In the genomic region with DNA sequence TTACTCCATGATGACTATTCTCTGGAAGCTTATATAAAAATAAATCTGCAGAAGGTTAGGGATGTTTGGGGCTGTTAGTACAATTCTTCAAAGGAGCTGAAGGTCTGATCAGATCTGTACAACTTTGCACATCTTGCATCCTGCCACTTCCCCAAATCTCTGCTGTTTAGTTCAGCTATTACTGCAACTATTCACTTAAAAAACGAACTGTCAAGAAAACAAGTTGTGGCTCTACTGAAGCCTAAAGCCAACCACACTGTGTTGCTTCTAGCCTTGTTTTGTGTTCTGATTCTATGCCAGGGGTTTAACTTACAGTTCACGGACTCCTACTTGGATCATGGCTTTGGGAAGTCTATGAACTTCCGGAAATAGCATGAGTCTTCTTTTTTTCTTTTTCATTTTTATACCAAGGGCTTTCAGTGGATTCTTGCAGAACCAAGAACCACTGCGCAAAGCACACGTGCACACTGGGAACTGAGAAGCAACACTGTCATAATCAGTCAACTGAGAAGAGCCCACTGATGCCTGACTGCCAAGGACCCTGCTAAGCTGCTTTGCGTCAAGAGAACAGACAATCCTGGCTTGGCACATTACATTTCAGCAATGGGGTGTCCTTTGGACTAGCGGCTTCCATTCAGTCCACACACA, we compare ENCODE assay signal across 13 cellular contexts.
DNase-seq lines count a peak whose midpoint lies in the region; ATAC-seq, FAIRE-seq and TF ChIP-seq lines count a peak whose summit lies in the region.
"Had no signal": no experiment of that assay in that cellular context is flagged by ENCODE, and none has a peak within 500 bp of the region (broad histone marks: within the 10 kb centered on the region; RNA-seq: fewer than 3 reads in every experiment).

No MANE protein-coding gene starts in this region.

- H3K9me1 ChIP-seq in K562 (ENCODE audit: control insufficient read depth, insufficient read depth, low read length) = no peaks in the 10 kb centered on the region

- H4K20me1 ChIP-seq in K562 (replicated peaks; ENCODE audit: control insufficient read depth, insufficient read depth, low read length) = no peaks in the 10 kb centered on the region

- H3K9ac ChIP-seq in K562 (ENCODE audit: insufficient read depth in 1 of 2, low read depth in 2 of 2, low read length in 2 of 2) = no peak overlapping the region

- POLR2A ChIA-PET in K562 (lab: Yijun Ruan, JAX) = no interaction called here

- TF ChIP-seq CTCF in K562 (IDR thresholded peaks at IDR 0.05 in 2 of 3, conservative IDR thresholded peaks at IDR 0.05 in 1 of 3; ENCODE audit: insufficient read depth in 2 of 3, low read depth in 1 of 3, low read length in 3 of 3) (no peak), lower lobe of right lung (IDR thresholded peaks at IDR 0.05) (no peak)

- BruUV-seq in K562 (replicated peaks; lab: Mats Ljungman, UMichigan) = no TSS peak

- no peak for FAIRE-seq in K562 (lab: Jason Lieb, UNC)

- intact Hi-C loops in K562 (cut with micrococcal nuclease) (loop anchor here (10.0 kb wide), 1 partner anchor 569 kb away; no protein-coding TSS in a partner anchor), lower lobe of right lung (cut with DNase I) (no loop called here)

- H3K4me1 ChIP-seq in K562 (replicated peaks in 1 of 2; ENCODE audit: control insufficient read depth in 2 of 2, insufficient read depth in 2 of 2, low read length in 2 of 2) = peaks cover 0 to under 1% of the 10 kb centered on the region in 2 experiments; a peak in 1 of 5 replicates
- no peaks in the 10 kb centered on the region for H3K4me1 ChIP-seq in lower lobe of right lung

- H3K36me3 ChIP-seq in K562 (ENCODE audit: control insufficient read depth, insufficient read depth, low read length) = no peaks in the 10 kb centered on the region
- H3K36me3 ChIP-seq in lower lobe of right lung = no peaks in the 10 kb centered on the region

- TF ChIP-seq EP300 in K562 (IDR thresholded peaks at IDR 0.05; ENCODE audit: low read length) = no peak

- no peak overlapping the region for H3K27ac ChIP-seq in K562 (ENCODE audit: extremely low read depth, low read depth, low read length)
- no peak overlapping the region for H3K27ac ChIP-seq in lower lobe of right lung

- no peaks in the 10 kb centered on the region for H3K79me2 ChIP-seq in K562 (ENCODE audit: control insufficient read depth, insufficient read depth, low read length)

- 65% methylated on average over 7 of the region's 7 CpGs for WGBS in K562 (ENCODE audit: insufficient coverage, low coverage, missing lambda C conversion rate)

- H3K4me3 ChIP-seq in K562 = no peak overlapping the region
- no peak overlapping the region for H3K4me3 ChIP-seq in lower lobe of right lung

- in situ Hi-C loops in K562 (cut with MboI) = loop anchor here (10.0 to 25.0 kb wide), 2 partner anchors 417 to 1109 kb away; no protein-coding TSS in a partner anchor

- CTCF ChIA-PET in K562 (lab: Yijun Ruan, JAX; ENCODE audit: low intra/inter-chr PET ratio) = no interaction called here

- no peak for TF ChIP-seq RAD21 in K562 (CRISPR knock-in tag; conservative IDR thresholded peaks at IDR 0.05 in 1 of 2, IDR thresholded peaks at IDR 0.05 in 1 of 2)

- H3K27me3 ChIP-seq in K562 (ENCODE audit: control insufficient read depth in 2 of 2, insufficient read depth in 2 of 2, low read length in 2 of 2) (no peaks in the 10 kb centered on the region), lower lobe of right lung (ENCODE audit: low read depth) (no peaks in the 10 kb centered on the region)

- H3K4me2 ChIP-seq in K562 (ENCODE audit: insufficient read depth, low read length) = no peak overlapping the region

- TF ChIP-seq POLR2A in K562 (conservative IDR thresholded peaks at IDR 0.05) = no peak

- DNase-seq in K562 (ENCODE audit: extremely low read depth in 1 of 4, low spot score in 3 of 4) (no peak), midbrain (lab: John Stamatoyannopoulos, UW) (no peak), lower lobe of right lung (no peak), SKM-1 (lab: John Stamatoyannopoulos, UW; ENCODE audit: unreplicated experiment) (no peak), OCI-M1 (lab: John Stamatoyannopoulos, UW) (no peak)
- DNase-seq: CD8-positive, alpha-beta T cell; glutamatergic neuron; Kasumi-1; NCI-H69; stimulated activated CD8-positive, alpha-beta memory T cell treated with anti-CD3 and anti-CD28 coated beads, Interleukin-4, amount 100 ng/mL, for 48 hours had no signal

- no peak overlapping the region for H2AFZ ChIP-seq in K562 (ENCODE audit: low read depth, low read length)

- H3K9me3 ChIP-seq in K562 (replicated peaks; ENCODE audit: control insufficient read depth, insufficient read depth, low read depth, low read length) = no peaks in the 10 kb centered on the region
- no peaks in the 10 kb centered on the region for H3K9me3 ChIP-seq in lower lobe of right lung

- ATAC-seq in GM18511 (IDR thresholded peaks at IDR 0.05; ENCODE audit: unreplicated experiment) (peak; percentile 93), GM21447 (IDR thresholded peaks at IDR 0.05; ENCODE audit: unreplicated experiment) (peak; percentile 86), HG03097 (IDR thresholded peaks at IDR 0.05; ENCODE audit: low FRiP score, unreplicated experiment) (peak; percentile 82), K562 (no peak), lower lobe of right lung (no peak)
- ATAC-seq: CD8-positive, alpha-beta T cell had no signal

TF ChIP-seq in K562, 482 proteins besides CTCF, POLR2A, EP300 and RAD21:
- TF ChIP-seq TRIM24 (IDR thresholded peaks at IDR 0.05) = no peak
- peak; percentile 40; the same call in 1 of the 2 replicates for TF ChIP-seq SPI1 (IDR thresholded peaks at IDR 0.05; ENCODE audit: borderline replicate concordance, low read depth, low read length)

Comparison
In these comparisons a context has a peak if more than half of its experiments do, and no peak if none do; other contexts are left out.
1. ATAC-seq: peak in GM18511 (single experiment), GM21447 (single experiment) and HG03097 (single experiment); none in K562 (single experiment) and lower lobe of right lung (0 of 2).